19 cellular contexts compared by ENCODE assay signal in the genomic region with DNA sequence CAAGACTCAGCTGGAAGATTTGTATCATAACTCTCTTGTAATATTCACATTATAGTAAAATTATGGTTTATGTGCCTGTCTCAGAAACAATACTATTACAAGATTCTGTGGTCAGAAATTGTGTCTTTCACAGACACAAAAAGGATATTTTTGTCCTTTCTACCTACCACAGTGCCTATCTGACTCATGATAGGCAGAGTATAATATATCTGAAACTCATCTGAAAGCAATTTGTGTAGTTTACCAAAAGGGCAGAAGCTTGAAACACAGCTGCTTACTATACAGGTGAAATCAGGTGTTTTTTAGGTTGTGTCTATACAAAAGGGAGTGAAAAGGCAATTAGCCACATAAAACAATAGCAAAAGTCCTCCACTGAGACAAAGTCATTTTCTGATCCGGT. TPM values are rescaled to one million over a fixed set of nuclear protein-coding genes. Genes with fewer than 3 reads are reported as not detected.
DNase-seq lines count a peak whose midpoint lies in the region; ATAC-seq, FAIRE-seq and TF ChIP-seq lines count a peak whose summit lies in the region.
"Had no signal": no experiment of that assay in that cellular context is flagged by ENCODE, and none has a peak within 500 bp of the region (broad histone marks: within the 10 kb centered on the region; RNA-seq: fewer than 3 reads in every experiment).

No MANE protein-coding gene starts in this region.

- H3K27ac ChIP-seq in Karpas-422 (ENCODE audit: low read length): no peak overlapping the region
- H3K27ac ChIP-seq: A549, SJSA1 had no signal

- H3K9ac ChIP-seq in Karpas-422 (ENCODE audit: low read length): no peak overlapping the region

- no peaks in the 10 kb centered on the region for H3K9me3 ChIP-seq in Karpas-422 (ENCODE audit: low read length)
- H3K9me3 ChIP-seq: A549, Caco-2, SJSA1 had no signal

- H3K79me2 ChIP-seq in Karpas-422 (ENCODE audit: low read length): no peaks in the 10 kb centered on the region

- H2AFZ ChIP-seq in Karpas-422 (ENCODE audit: low read length): no peak overlapping the region

- ATAC-seq in GM18505 (IDR thresholded peaks at IDR 0.05; ENCODE audit: unreplicated experiment) (peak; percentile 79), GM19395 (IDR thresholded peaks at IDR 0.05; ENCODE audit: unreplicated experiment) (peak; percentile 80), HG02938 (IDR thresholded peaks at IDR 0.05; ENCODE audit: unreplicated experiment) (peak; percentile 77), HG03135 (IDR thresholded peaks at IDR 0.05; ENCODE audit: unreplicated experiment) (no peak), GM21619 (IDR thresholded peaks at IDR 0.05; ENCODE audit: unreplicated experiment) (no peak)
- ATAC-seq: A549 had no signal

- H3K4me1 ChIP-seq in Karpas-422 (ENCODE audit: low read length): peaks cover 3% of the 10 kb centered on the region; the same call in 1 of the 2 replicates
- H3K4me1 ChIP-seq: A549, Caco-2 had no signal

- H3K4me3 ChIP-seq in Karpas-422 (ENCODE audit: low read length): no peak overlapping the region
- H3K4me3 ChIP-seq: A549, SJSA1 had no signal

- H3K9me2 ChIP-seq in Karpas-422 (replicated peaks; ENCODE audit: insufficient read depth, low read length): no peaks in the 10 kb centered on the region

- FAIRE-seq in GM12892 (lab: Jason Lieb, UNC): no peak
- FAIRE-seq: A549, GM12891 had no signal

- H3K27me3 ChIP-seq in Karpas-422 (ENCODE audit: low read length): no peaks in the 10 kb centered on the region
- H3K27me3 ChIP-seq: SJSA1 had no signal

- no peak for TF ChIP-seq POLR2A in GM18505 (IDR thresholded peaks at IDR 0.05; ENCODE audit: borderline replicate concordance, extremely low read depth, insufficient read depth, insufficient read length)
- TF ChIP-seq POLR2A in GM12892 (IDR thresholded peaks at IDR 0.05; ENCODE audit: low read depth, low read length): no peak

- DNase-seq in Karpas-422: peak; percentile 36
- no peak for DNase-seq in dedifferentiated amniotic fluid mesenchymal stem cell (ENCODE audit: extremely low spot score)
- no peak for DNase-seq in GM12892 (ENCODE audit: insufficient read length)
- DNase-seq: Caco-2; H9; Kasumi-1; NCI-H1417 treated with DMSO at 0.1 percent for 48 hours; NCI-H2029; NCI-H524 treated with DMSO at 0.1 percent for 48 hours; NK-92 treated with Interleukin-12 subunit alpha and Interleukin-12 subunit beta, amount 100 ng/mL, for 24 hours had no signal

- no peaks in the 10 kb centered on the region for H4K20me1 ChIP-seq in Karpas-422 (ENCODE audit: insufficient read depth, low read depth, low read length)

- no peaks in the 10 kb centered on the region for H3K36me3 ChIP-seq in Karpas-422 (ENCODE audit: insufficient read depth, low read length)
- H3K36me3 ChIP-seq: SJSA1 had no signal

- no peak overlapping the region for H3K4me2 ChIP-seq in Karpas-422 (ENCODE audit: low read depth, low read length, poor library complexity, severe bottlenecking)
- H3K4me2 ChIP-seq: A549 had no signal

RNA-seq across cellular contexts. Expression of a gene that starts 10.9 kb away (rescaled TPM):
- total RNA-seq in Karpas-422 (2014; rRNA removed; shearing (Covaris generic); ENCODE audit: low replicate concordance): not detected in 2 replicates
- polyA plus RNA-seq in GM12892 (2012; ENCODE audit: missing spikeins): not detected
- polyA plus RNA-seq: A549, CD14-positive monocyte had no signal

Comparison
In these comparisons a context has a peak if more than half of its experiments do, and no peak if none do; other contexts are left out.
1. ATAC-seq: peak in GM18505 (single experiment), GM19395 (single experiment) and HG02938 (single experiment); none in HG03135 (single experiment) and GM21619 (single experiment).